Comparison of ENCODE assay signal across 35 cellular contexts in the genomic region with DNA sequence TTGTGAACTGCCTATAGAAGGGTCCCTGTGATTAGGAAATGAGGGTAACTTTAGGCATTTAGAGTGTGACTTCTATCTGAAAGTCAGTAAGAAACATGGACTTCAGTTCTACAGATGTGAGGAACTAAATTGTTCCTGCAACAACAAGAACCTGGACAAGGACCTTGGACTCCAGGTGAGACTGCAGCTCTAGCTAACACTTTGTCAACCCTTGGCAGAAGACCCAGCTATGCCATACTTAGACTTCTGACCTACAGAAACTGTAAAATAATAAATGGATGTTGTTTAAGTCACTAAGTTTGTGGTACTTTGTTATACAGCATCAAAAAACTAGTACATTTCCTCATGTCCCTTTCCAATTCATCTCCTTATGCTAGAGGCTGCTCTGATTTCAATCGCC.
"Had no signal": no experiment of that assay in that cellular context is flagged by ENCODE, and none has a peak within 500 bp of the region (broad histone marks: within the 10 kb centered on the region; RNA-seq: fewer than 3 reads in every experiment).

No MANE protein-coding gene starts in this region.

- H3K27me3 ChIP-seq: ascending aorta, cardiac muscle cell had no signal

- H3K27ac ChIP-seq: ascending aorta, cardiac muscle cell, VCaP had no signal

- H3K4me1 ChIP-seq: ascending aorta had no signal

- H3K4me3 Mint-ChIP-seq: activated B cell treated with CpG ODN at 0.5 μM for 24 hours; activated CD4-positive, alpha-beta memory T cell treated with anti-CD3 and anti-CD28 coated beads, Interleukin-2, amount 10 ng/mL, durations not matched to agents 7 days and 5 days; activated CD4-positive, alpha-beta T cell treated with anti-CD3 and anti-CD28 coated beads, Interleukin-2, amount 10 ng/mL, durations not matched to agents 7 days and 5 days; activated CD8-positive, alpha-beta memory T cell treated with anti-CD3 and anti-CD28 coated beads, Interleukin-2, amount 10 ng/mL, durations not matched to agents 7 days and 5 days; activated CD8-positive, alpha-beta T cell treated with anti-CD3 and anti-CD28 coated beads, Interleukin-2, amount 10 ng/mL, durations not matched to agents 7 days and 5 days; activated naive CD4-positive, alpha-beta T cell treated with anti-CD3 and anti-CD28 coated beads, Interleukin-2, amount 10 ng/mL, durations not matched to agents 7 days and 5 days; activated naive CD4-positive, alpha-beta T cell treated with anti-CD3 and anti-CD28 coated beads, Interleukin-2, amount 50 U/mL, for 24 hours; activated naive CD8-positive, alpha-beta T cell; activated naive CD8-positive, alpha-beta T cell treated with anti-CD3 and anti-CD28 coated beads, Interleukin-2, amount 10 ng/mL, durations not matched to agents 7 days and 5 days; activated naive CD8-positive, alpha-beta T cell treated with anti-CD3 and anti-CD28 coated beads, Interleukin-2, amount 50 U/mL, for 24 hours; activated T-cell treated with anti-CD3 and anti-CD28 coated beads, Interleukin-2, amount 50 U/mL, for 24 hours; brain; central memory CD8-positive, alpha-beta T cell; T-helper 1 cell treated with Interleukin-12 subunit alpha and Interleukin-12 subunit beta and Interleukin-4 antibody, amounts not matched to agents 30 μg/mL and 1 μg/mL, for 36 hours; T-helper 2 cell treated with Interferon-gamma antibody and Interleukin-4, amounts not matched to agents 5 μg/mL and 100 μg/mL, for 36 hours had no signal

- H3K27me3 Mint-ChIP-seq: activated B cell treated with CpG ODN at 0.5 μM for 24 hours; activated CD4-positive, alpha-beta memory T cell treated with anti-CD3 and anti-CD28 coated beads, Interleukin-2, amount 10 ng/mL, durations not matched to agents 7 days and 5 days; activated CD4-positive, alpha-beta T cell treated with anti-CD3 and anti-CD28 coated beads, Interleukin-2, amount 10 ng/mL, durations not matched to agents 7 days and 5 days; activated CD8-positive, alpha-beta memory T cell treated with anti-CD3 and anti-CD28 coated beads, Interleukin-2, amount 10 ng/mL, durations not matched to agents 7 days and 5 days; activated naive CD4-positive, alpha-beta T cell treated with anti-CD3 and anti-CD28 coated beads, Interleukin-2, amount 10 ng/mL, durations not matched to agents 7 days and 5 days; activated naive CD4-positive, alpha-beta T cell treated with anti-CD3 and anti-CD28 coated beads, Interleukin-2, amount 50 U/mL, for 24 hours; activated naive CD8-positive, alpha-beta T cell; activated naive CD8-positive, alpha-beta T cell treated with anti-CD3 and anti-CD28 coated beads, Interleukin-2, amount 10 ng/mL, durations not matched to agents 7 days and 5 days; activated naive CD8-positive, alpha-beta T cell treated with anti-CD3 and anti-CD28 coated beads, Interleukin-2, amount 50 U/mL, for 24 hours; activated T-cell treated with anti-CD3 and anti-CD28 coated beads, Interleukin-2, amount 50 U/mL, for 24 hours; brain; central memory CD8-positive, alpha-beta T cell had no signal

- H3K36me3 Mint-ChIP-seq: activated CD8-positive, alpha-beta memory T cell treated with anti-CD3 and anti-CD28 coated beads, Interleukin-2, amount 10 ng/mL, durations not matched to agents 7 days and 5 days; activated naive CD4-positive, alpha-beta T cell treated with anti-CD3 and anti-CD28 coated beads, Interleukin-2, amount 10 ng/mL, durations not matched to agents 7 days and 5 days; activated naive CD4-positive, alpha-beta T cell treated with anti-CD3 and anti-CD28 coated beads, Interleukin-2, amount 50 U/mL, for 24 hours; activated naive CD8-positive, alpha-beta T cell; activated naive CD8-positive, alpha-beta T cell treated with anti-CD3 and anti-CD28 coated beads, Interleukin-2, amount 10 ng/mL, durations not matched to agents 7 days and 5 days; brain had no signal

- H3K27ac Mint-ChIP-seq: activated B cell treated with CpG ODN at 0.5 μM for 24 hours; activated CD4-positive, alpha-beta memory T cell treated with anti-CD3 and anti-CD28 coated beads, Interleukin-2, amount 10 ng/mL, durations not matched to agents 7 days and 5 days; activated CD4-positive, alpha-beta T cell treated with anti-CD3 and anti-CD28 coated beads, Interleukin-2, amount 10 ng/mL, durations not matched to agents 7 days and 5 days; activated CD8-positive, alpha-beta memory T cell treated with anti-CD3 and anti-CD28 coated beads, Interleukin-2, amount 10 ng/mL, durations not matched to agents 7 days and 5 days; activated CD8-positive, alpha-beta T cell treated with anti-CD3 and anti-CD28 coated beads, Interleukin-2, amount 10 ng/mL, durations not matched to agents 7 days and 5 days; activated naive CD4-positive, alpha-beta T cell treated with anti-CD3 and anti-CD28 coated beads, Interleukin-2, amount 10 ng/mL, durations not matched to agents 7 days and 5 days; activated naive CD4-positive, alpha-beta T cell treated with anti-CD3 and anti-CD28 coated beads, Interleukin-2, amount 50 U/mL, for 24 hours; activated naive CD8-positive, alpha-beta T cell; activated naive CD8-positive, alpha-beta T cell treated with anti-CD3 and anti-CD28 coated beads, Interleukin-2, amount 10 ng/mL, durations not matched to agents 7 days and 5 days; activated naive CD8-positive, alpha-beta T cell treated with anti-CD3 and anti-CD28 coated beads, Interleukin-2, amount 50 U/mL, for 24 hours; activated T-cell treated with anti-CD3 and anti-CD28 coated beads, Interleukin-2, amount 50 U/mL, for 24 hours; activated T-helper 2 cell treated with anti-CD3 and anti-CD28 coated beads, Interferon-gamma antibody, Interleukin-2, Interleukin-4, amounts not matched to agents 10 μg/mL and 5 μg/mL and 100 μg/mL, durations not matched to agents 14 hours and 24 hours and 36 hours; brain; T-helper 1 cell treated with Interleukin-12 subunit alpha and Interleukin-12 subunit beta and Interleukin-4 antibody, amounts not matched to agents 30 μg/mL and 1 μg/mL, for 36 hours; T-helper 2 cell treated with Interferon-gamma antibody and Interleukin-4, amounts not matched to agents 5 μg/mL and 100 μg/mL, for 36 hours had no signal

- H3K36me3 ChIP-seq: ascending aorta, cardiac muscle cell had no signal

- H3K4me1 Mint-ChIP-seq: activated B cell treated with CpG ODN at 0.5 μM for 24 hours; activated CD4-positive, alpha-beta memory T cell treated with anti-CD3 and anti-CD28 coated beads, Interleukin-2, amount 10 ng/mL, durations not matched to agents 7 days and 5 days; activated CD4-positive, alpha-beta T cell treated with anti-CD3 and anti-CD28 coated beads, Interleukin-2, amount 10 ng/mL, durations not matched to agents 7 days and 5 days; activated CD8-positive, alpha-beta memory T cell treated with anti-CD3 and anti-CD28 coated beads, Interleukin-2, amount 10 ng/mL, durations not matched to agents 7 days and 5 days; activated naive CD4-positive, alpha-beta T cell treated with anti-CD3 and anti-CD28 coated beads, Interleukin-2, amount 10 ng/mL, durations not matched to agents 7 days and 5 days; activated naive CD4-positive, alpha-beta T cell treated with anti-CD3 and anti-CD28 coated beads, Interleukin-2, amount 50 U/mL, for 24 hours; activated naive CD8-positive, alpha-beta T cell treated with anti-CD3 and anti-CD28 coated beads, Interleukin-2, amount 10 ng/mL, durations not matched to agents 7 days and 5 days; activated naive CD8-positive, alpha-beta T cell treated with anti-CD3 and anti-CD28 coated beads, Interleukin-2, amount 50 U/mL, for 24 hours; brain; central memory CD8-positive, alpha-beta T cell had no signal

- DNase-seq: activated B cell treated with CpG ODN at 0.5 μM for 24 hours; activated CD4-positive, alpha-beta memory T cell treated with anti-CD3 and anti-CD28 coated beads, Interleukin-2, amount 10 ng/mL, durations not matched to agents 7 days and 5 days; activated CD4-positive, alpha-beta T cell treated with anti-CD3 and anti-CD28 coated beads for 4 hours; activated CD4-positive, alpha-beta T cell treated with anti-CD3 and anti-CD28 coated beads, Interleukin-2, amount 10 ng/mL, durations not matched to agents 7 days and 5 days; activated CD4-positive, alpha-beta T cell treated with anti-CD3 and anti-CD28 coated beads, Interleukin-2, amount 50 U/mL, for 48 hours; activated CD4-positive, CD25-positive, alpha-beta regulatory T cell treated with anti-CD3 and anti-CD28 coated beads, Interleukin-2, amount 50 U/mL, for 72 hours; activated CD8-positive, alpha-beta memory T cell treated with anti-CD3 and anti-CD28 coated beads for 24 hours; activated CD8-positive, alpha-beta memory T cell treated with anti-CD3 and anti-CD28 coated beads, Interleukin-2, amount 10 ng/mL, durations not matched to agents 7 days and 5 days; activated CD8-positive, alpha-beta memory T cell treated with anti-CD3 and anti-CD28 coated beads, Interleukin-2, amount 50 U/mL, for 48 hours; activated CD8-positive, alpha-beta T cell treated with anti-CD3 and anti-CD28 coated beads, Interleukin-2, amount 10 ng/mL, durations not matched to agents 7 days and 5 days; activated effector memory CD4-positive, alpha-beta T cell treated with Interleukin-2 at 50 U/mL for 16 hours; activated gamma-delta T cell; activated naive CD4-positive, alpha-beta T cell treated with anti-CD3 and anti-CD28 coated beads, Interleukin-2, amount 10 ng/mL, durations not matched to agents 7 days and 5 days; activated naive CD4-positive, alpha-beta T cell treated with Interleukin-2 at 50 U/mL for 16 hours; activated naive CD8-positive, alpha-beta T cell treated with anti-CD3 and anti-CD28 coated beads, Interleukin-2, amount 10 ng/mL, durations not matched to agents 7 days and 5 days; activated naive CD8-positive, alpha-beta T cell treated with anti-CD3 and anti-CD28 coated beads, Interleukin-2, amount 50 U/mL, for 24 hours; activated T-cell treated with anti-CD3 and anti-CD28 coated beads, Interleukin-2, amount 50 U/mL, for 24 hours; activated T-cell treated with anti-CD3 and anti-CD28 coated beads, Interleukin-2, amount 50 U/mL, for 48 hours; amygdala; anterior cingulate cortex; caudate nucleus; cerebellar nuclear complex; T-helper 1 cell; T-helper 2 cell; T-helper 9 cell had no signal

- H3K9me3 ChIP-seq: ascending aorta had no signal

- ATAC-seq: activated CD8-positive, alpha-beta memory T cell treated with anti-CD3 and anti-CD28 coated beads, Interleukin-2, amount 10 ng/mL, durations not matched to agents 7 days and 5 days; activated CD8-positive, alpha-beta T cell treated with anti-CD3 and anti-CD28 coated beads, Interleukin-2, amount 10 ng/mL, durations not matched to agents 7 days and 5 days; activated naive CD8-positive, alpha-beta T cell treated with anti-CD3 and anti-CD28 coated beads, Interleukin-2, amount 50 U/mL, for 24 hours had no signal

- H3K9me3 Mint-ChIP-seq: activated B cell treated with CpG ODN at 0.5 μM for 24 hours; activated CD4-positive, alpha-beta memory T cell treated with anti-CD3 and anti-CD28 coated beads, Interleukin-2, amount 10 ng/mL, durations not matched to agents 7 days and 5 days; activated CD4-positive, alpha-beta T cell treated with anti-CD3 and anti-CD28 coated beads, Interleukin-2, amount 10 ng/mL, durations not matched to agents 7 days and 5 days; activated naive CD8-positive, alpha-beta T cell treated with anti-CD3 and anti-CD28 coated beads, Interleukin-2, amount 10 ng/mL, durations not matched to agents 7 days and 5 days; activated T-helper 2 cell treated with anti-CD3 and anti-CD28 coated beads, Interferon-gamma antibody, Interleukin-2, Interleukin-4, amounts not matched to agents 10 μg/mL and 5 μg/mL and 100 μg/mL, durations not matched to agents 14 hours and 24 hours and 36 hours; brain; T-helper 1 cell treated with Interleukin-12 subunit alpha and Interleukin-12 subunit beta and Interleukin-4 antibody, amounts not matched to agents 30 μg/mL and 1 μg/mL, for 36 hours had no signal

- H3K4me3 ChIP-seq: ascending aorta, cardiac muscle cell had no signal
